1 cellular context compared by ENCODE assay signal in genomic region chr2:95122197-95122551, GRCh38.
TF ChIP-seq lines count a peak whose summit lies in the region.

No MANE protein-coding gene starts in this region.

TF ChIP-seq in K562, 482 proteins besides CTCF, POLR2A, EP300 and RAD21:
- TF ChIP-seq SIX5 (IDR thresholded peaks at IDR 0.05; ENCODE audit: borderline replicate concordance in 1 of 2, insufficient read depth in 1 of 2, low read depth in 1 of 2, low read length in 2 of 2) (no peak), ARID4B (CRISPR knock-in tag; IDR thresholded peaks at IDR 0.05) (no peak), ZNF766 (CRISPR knock-in tag; conservative IDR thresholded peaks at IDR 0.05) (0 out of 2 replicates have a peak, but pooled peaks have one; percentile 3), SRSF1 (IDR thresholded peaks at IDR 0.05; ENCODE audit: low read depth, low read length) (no peak), NFIC (IDR thresholded peaks at IDR 0.05) (no peak), ZNF24 (IDR thresholded peaks at IDR 0.05) (no peak)
